Comparison of ENCODE assay signal across 28 cellular contexts in genomic region chr7:40714338-40715052, GRCh38.
DNase-seq lines count a peak whose midpoint lies in the region; FAIRE-seq and TF ChIP-seq lines count a peak whose summit lies in the region.
"Had no signal": no experiment of that assay in that cellular context is flagged by ENCODE, and none has a peak within 500 bp of the region (broad histone marks: within the 10 kb centered on the region; RNA-seq: fewer than 3 reads in every experiment).

No MANE protein-coding gene starts in this region.

- H3K27me3 Mint-ChIP-seq in nephron (ENCODE audit: low read depth): no peaks in the 10 kb centered on the region
- H3K27me3 Mint-ChIP-seq: activated naive CD8-positive, alpha-beta T cell treated with anti-CD3 and anti-CD28 coated beads for 36 hours; activated T-helper 17 cell treated with anti-CD3 and anti-CD28 coated beads, Interleukin-2, amount 50 U/mL, for 72 hours had no signal

- no peak overlapping the region for H3K4me3 Mint-ChIP-seq in nephron
- H3K4me3 Mint-ChIP-seq: activated B cell treated with CpG ODN at 0.5 μM for 24 hours; activated naive CD8-positive, alpha-beta T cell treated with anti-CD3 and anti-CD28 coated beads for 36 hours; activated T-helper 17 cell treated with anti-CD3 and anti-CD28 coated beads, Interleukin-2, amount 50 U/mL, for 72 hours; neural progenitor cell; stimulated activated naive B cell treated with anti-CD40 and anti-IgM and Interleukin-4, amounts not matched to agents 10 μg/mL and 1 μg/mL and 100 μg/mL, for 72 hours; T-helper 2 cell treated with Interferon-gamma antibody and Interleukin-4, amounts not matched to agents 5 μg/mL and 100 μg/mL, for 36 hours had no signal

- peak; percentile 94 for FAIRE-seq in endometrium (lab: Jason Lieb, UNC)
- FAIRE-seq: A204.1 had no signal

- peaks cover 35% of the 10 kb centered on the region for H3K4me1 Mint-ChIP-seq in nephron
- H3K4me1 Mint-ChIP-seq: activated T-helper 17 cell treated with anti-CD3 and anti-CD28 coated beads, Interleukin-2, amount 50 U/mL, for 72 hours; stimulated activated naive B cell treated with anti-CD40 and anti-IgM and Interleukin-4, amounts not matched to agents 10 μg/mL and 1 μg/mL and 100 μg/mL, for 72 hours had no signal

- peak overlapping the region; percentile 74 to 91 (median 90) for H3K27ac Mint-ChIP-seq in nephron
- H3K27ac Mint-ChIP-seq: activated B cell treated with CpG ODN at 0.5 μM for 24 hours; activated naive CD8-positive, alpha-beta T cell treated with anti-CD3 and anti-CD28 coated beads for 36 hours; activated T-helper 17 cell treated with anti-CD3 and anti-CD28 coated beads, Interleukin-2, amount 50 U/mL, for 72 hours; neural progenitor cell; stimulated activated naive B cell treated with anti-CD40 and anti-IgM and Interleukin-4, amounts not matched to agents 10 μg/mL and 1 μg/mL and 100 μg/mL, for 72 hours; T-helper 2 cell treated with Interferon-gamma antibody and Interleukin-4, amounts not matched to agents 5 μg/mL and 100 μg/mL, for 36 hours had no signal

- DNase-seq in AG09309 (ENCODE audit: low read depth) (peak; percentile 52), M059J (ENCODE audit: low read depth) (peak; percentile 28), NCI-H774 (lab: John Stamatoyannopoulos, UW) (no peak), Ammon's horn (ENCODE audit: low spot score) (no peak), COR-L47 (lab: John Stamatoyannopoulos, UW) (no peak), HT-29 (ENCODE audit: low spot score) (no peak)
- DNase-seq: activated B cell treated with CpG ODN at 0.5 μM for 24 hours; activated CD4-positive, alpha-beta T cell treated with anti-CD3 and anti-CD28 coated beads, Interleukin-2, amount 50 U/mL, for 4 hours; activated CD8-positive, alpha-beta memory T cell treated with anti-CD3 and anti-CD28 coated beads, Interleukin-2, amount 50 U/mL, for 4 hours; activated naive CD8-positive, alpha-beta T cell treated with anti-CD3 and anti-CD28 coated beads for 36 hours; colonic mucosa; H7; KBM-7; left ventricle myocardium superior; mucosa of descending colon; NCI-H146; NCI-H2171; NCI-H524 treated with DMSO at 0.1 percent for 48 hours; RPMI8226; stimulated activated CD4-positive, alpha-beta T cell treated with anti-CD3 and anti-CD28 coated beads, Interleukin-1b, Interleukin-23, amount 100 ng/mL, for 48 hours; stimulated activated naive B cell treated with anti-CD40 and anti-IgM and Interleukin-4, amounts not matched to agents 10 μg/mL and 1 μg/mL and 100 μg/mL, for 72 hours had no signal

- H3K36me3 Mint-ChIP-seq in nephron (ENCODE audit: low read depth): no peaks in the 10 kb centered on the region
- H3K36me3 Mint-ChIP-seq: activated naive CD8-positive, alpha-beta T cell treated with anti-CD3 and anti-CD28 coated beads for 36 hours; neural progenitor cell; stimulated activated naive B cell treated with anti-CD40 and anti-IgM and Interleukin-4, amounts not matched to agents 10 μg/mL and 1 μg/mL and 100 μg/mL, for 72 hours had no signal

- TF ChIP-seq CTCF in AG09309 (IDR thresholded peaks at IDR 0.05; ENCODE audit: control insufficient read depth, insufficient read depth, low read depth, low read length, missing control alignments) (no peak), nephron (IDR thresholded peaks at IDR 0.05; ENCODE audit: unreplicated experiment in 3 of 3) (no peak)

- H3K4me3 ChIP-seq in AG09309 (ENCODE audit: control insufficient read depth, low read depth, low read length): no peak overlapping the region
- H3K4me3 ChIP-seq: colonic mucosa, mucosa of descending colon, neural progenitor cell, prostate gland had no signal

- no peaks in the 10 kb centered on the region for H3K9me3 Mint-ChIP-seq in nephron
- H3K9me3 Mint-ChIP-seq: activated B cell treated with CpG ODN at 0.5 μM for 24 hours; activated naive CD8-positive, alpha-beta T cell treated with anti-CD3 and anti-CD28 coated beads for 36 hours; neural progenitor cell; stimulated activated naive B cell treated with anti-CD40 and anti-IgM and Interleukin-4, amounts not matched to agents 10 μg/mL and 1 μg/mL and 100 μg/mL, for 72 hours; T-helper 2 cell treated with Interferon-gamma antibody and Interleukin-4, amounts not matched to agents 5 μg/mL and 100 μg/mL, for 36 hours had no signal

Comparison
In these comparisons a context has a peak if more than half of its experiments do, and no peak if none do; other contexts are left out.
1. DNase-seq: peak in AG09309 (single experiment) and M059J (single experiment); none in NCI-H774 (single experiment), Ammon's horn (single experiment), COR-L47 (single experiment) and HT-29 (single experiment).